ENCODE assay signal across 8 cellular contexts in the genomic region with DNA sequence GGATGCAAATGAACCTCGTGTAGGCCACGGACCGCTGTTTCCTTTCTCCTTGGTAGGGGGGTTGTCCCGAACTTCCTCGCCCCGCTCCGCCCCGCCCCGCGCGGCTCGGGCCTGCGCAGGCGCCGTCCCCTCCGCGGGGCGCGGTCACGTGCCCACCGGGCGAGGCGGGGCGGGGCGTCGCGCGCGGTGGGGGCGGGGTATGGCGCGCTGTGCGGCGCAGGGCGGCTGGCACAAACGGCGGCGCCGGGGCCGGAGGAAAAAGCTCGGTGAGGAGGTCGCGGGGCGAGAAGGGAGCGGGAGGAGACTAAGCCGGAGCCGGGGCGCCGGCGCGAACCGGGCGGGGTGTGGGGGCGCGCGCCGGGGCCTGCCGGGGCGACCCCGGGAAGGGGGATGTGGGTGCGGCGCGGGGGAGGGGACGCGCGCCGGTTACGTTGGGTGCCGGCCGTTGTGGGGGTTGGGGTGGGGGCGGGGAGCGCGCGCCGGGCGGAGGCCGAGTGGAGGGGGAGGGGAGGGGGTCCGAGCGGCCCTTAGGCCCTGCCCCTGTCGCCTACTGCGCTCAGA. TPM values are rescaled to one million over a fixed set of nuclear protein-coding genes. Genes with fewer than 3 reads are reported as not detected.
DNase-seq lines count a peak whose midpoint lies in the region; ATAC-seq and TF ChIP-seq lines count a peak whose summit lies in the region.

A gene (plus strand): TSS at position 195 of the 561 bp plus-strand sequence. CDS start 1,382 bp downstream, outside the sequence.

- no peaks in the 10 kb centered on the region for H3K27me3 ChIP-seq in right cardiac atrium (ENCODE audit: control insufficient read depth, insufficient read depth)
- no peaks in the 10 kb centered on the region for H3K27me3 ChIP-seq in gastrocnemius medialis

- H3K27ac Mint-ChIP-seq in activated T-helper 2 cell treated with anti-CD3 and anti-CD28 coated beads, Interferon-gamma antibody, Interleukin-2, Interleukin-4, amounts not matched to agents 10 μg/mL and 5 μg/mL and 100 μg/mL, durations not matched to agents 14 hours and 24 hours and 36 hours, result peak within 1 kb of the TSS; percentile 94

- peak; percentile 80 to 86 for TF ChIP-seq POLR2A in gastrocnemius medialis (IDR thresholded peaks at IDR 0.05)

- H3K36me3 Mint-ChIP-seq in activated T-cell treated with anti-CD3 and anti-CD28 coated beads, Interleukin-2, amount 50 U/mL, for 4 hours (ENCODE audit: insufficient read depth), result peaks cover 13% of the 10 kb centered on the region
- H3K36me3 Mint-ChIP-seq in activated T-helper 2 cell treated with anti-CD3 and anti-CD28 coated beads, Interferon-gamma antibody, Interleukin-2, Interleukin-4, amounts not matched to agents 10 μg/mL and 5 μg/mL and 100 μg/mL, durations not matched to agents 14 hours and 24 hours and 36 hours (ENCODE audit: low read depth), result peaks cover 40% of the 10 kb centered on the region

- no peak for TF ChIP-seq CTCF in gastrocnemius medialis (IDR thresholded peaks at IDR 0.05 in 4 of 5, conservative IDR thresholded peaks at IDR 0.05 in 1 of 5)

- H3K4me3 ChIP-seq in right cardiac atrium (ENCODE audit: low read length), result peak within 1 kb of the TSS; percentile 89
- peak within 1 kb of the TSS; percentile 86 to 96 (median 92) for H3K4me3 ChIP-seq in gastrocnemius medialis

- intact Hi-C loops in activated T-helper 2 cell treated with anti-CD3 and anti-CD28 coated beads, Interferon-gamma antibody, Interleukin-2, Interleukin-4, amounts not matched to agents 10 μg/mL and 5 μg/mL and 100 μg/mL, durations not matched to agents 14 hours and 24 hours and 36 hours (cut with micrococcal nuclease), result loop anchor here (1.0 to 5.0 kb wide), 5 partner anchors 21 to 1392 kb away; a partner anchor contains a TSS
- intact Hi-C loops in right cardiac atrium (cut with DNase I), result no loop called here
- intact Hi-C loops in gastrocnemius medialis (cut with DNase I; ENCODE audit: low total_unique reads), result loop anchor here (1.0 to 5.0 kb wide), 4 partner anchors 21 to 332 kb away; a partner anchor contains a TSS

- 1% methylated on average over 78 of the region's 81 CpGs for WGBS in right cardiac atrium

- H3K9me3 ChIP-seq in right cardiac atrium (ENCODE audit: control insufficient read depth, low read length) (no peaks in the 10 kb centered on the region), gastrocnemius medialis (no peaks in the 10 kb centered on the region)

- no peaks in the 10 kb centered on the region for H3K27me3 Mint-ChIP-seq in activated T-cell treated with anti-CD3 and anti-CD28 coated beads, Interleukin-2, amount 50 U/mL, for 4 hours (ENCODE audit: low read depth)
- H3K27me3 Mint-ChIP-seq in activated T-helper 2 cell treated with anti-CD3 and anti-CD28 coated beads, Interferon-gamma antibody, Interleukin-2, Interleukin-4, amounts not matched to agents 10 μg/mL and 5 μg/mL and 100 μg/mL, durations not matched to agents 14 hours and 24 hours and 36 hours (ENCODE audit: low read depth), result no peaks in the 10 kb centered on the region

- H3K36me3 ChIP-seq in gastrocnemius medialis, result peaks cover 0 to 12% of the 10 kb centered on the region in 2 donors

- peak; percentile 86 to 87 for ATAC-seq in activated T-cell treated with anti-CD3 and anti-CD28 coated beads, Interleukin-2, amount 50 U/mL, for 4 hours
- peak; percentile 75 for ATAC-seq in HG03175 (IDR thresholded peaks at IDR 0.05; ENCODE audit: unreplicated experiment)
- no peak for ATAC-seq in right cardiac atrium
- peak; percentile 82 to 91 for ATAC-seq in gastrocnemius medialis

- in situ Hi-C loops in gastrocnemius medialis (cut with MboI; ENCODE audit: low sequenced_read_pairs in 4 of 4), result no loop called here

- H3K4me3 Mint-ChIP-seq in activated T-cell treated with anti-CD3 and anti-CD28 coated beads, Interleukin-2, amount 50 U/mL, for 4 hours, result peak within 1 kb of the TSS; percentile 89
- H3K4me3 Mint-ChIP-seq in activated T-helper 2 cell treated with anti-CD3 and anti-CD28 coated beads, Interferon-gamma antibody, Interleukin-2, Interleukin-4, amounts not matched to agents 10 μg/mL and 5 μg/mL and 100 μg/mL, durations not matched to agents 14 hours and 24 hours and 36 hours (ENCODE audit: low read depth), result peak within 1 kb of the TSS; percentile 90

- H3K9me3 Mint-ChIP-seq in activated T-cell treated with anti-CD3 and anti-CD28 coated beads, Interleukin-2, amount 50 U/mL, for 4 hours, result no peaks in the 10 kb centered on the region
- no peaks in the 10 kb centered on the region for H3K9me3 Mint-ChIP-seq in activated T-helper 2 cell treated with anti-CD3 and anti-CD28 coated beads, Interferon-gamma antibody, Interleukin-2, Interleukin-4, amounts not matched to agents 10 μg/mL and 5 μg/mL and 100 μg/mL, durations not matched to agents 14 hours and 24 hours and 36 hours

- H3K4me1 ChIP-seq in right cardiac atrium (ENCODE audit: control insufficient read depth, insufficient read depth, low read length), result peaks cover 33% of the 10 kb centered on the region
- H3K4me1 ChIP-seq in gastrocnemius medialis, result peaks cover 42 to 49% of the 10 kb centered on the region in 2 donors

- DNase-seq in activated T-cell treated with anti-CD3 and anti-CD28 coated beads, Interleukin-2, amount 50 U/mL, for 4 hours, result no peak
- no peak for DNase-seq in activated T-cell treated with anti-CD3 and anti-CD28 coated beads, Interleukin-2, amount 50 U/mL, for 1 hour
- DNase-seq in activated T-helper 2 cell treated with anti-CD3 and anti-CD28 coated beads, Interferon-gamma antibody, Interleukin-2, Interleukin-4, amounts not matched to agents 10 μg/mL and 5 μg/mL and 100 μg/mL, durations not matched to agents 14 hours and 24 hours and 36 hours (ENCODE audit: low spot score), result no peak
- DNase-seq in right cardiac atrium (no peak), gastrocnemius medialis (no peak), SW 1271 (lab: John Stamatoyannopoulos, UW) (no peak), NK-92 (lab: John Stamatoyannopoulos, UW; ENCODE audit: unreplicated experiment) (no peak)

- peaks cover 58% of the 10 kb centered on the region for H3K4me1 Mint-ChIP-seq in activated T-cell treated with anti-CD3 and anti-CD28 coated beads, Interleukin-2, amount 50 U/mL, for 4 hours (ENCODE audit: low read depth)
- H3K4me1 Mint-ChIP-seq in activated T-helper 2 cell treated with anti-CD3 and anti-CD28 coated beads, Interferon-gamma antibody, Interleukin-2, Interleukin-4, amounts not matched to agents 10 μg/mL and 5 μg/mL and 100 μg/mL, durations not matched to agents 14 hours and 24 hours and 36 hours (ENCODE audit: low read depth), result peaks cover 49% of the 10 kb centered on the region

- H3K27ac ChIP-seq in right cardiac atrium (ENCODE audit: low read length), result peak within 1 kb of the TSS; percentile 87
- peak within 1 kb of the TSS; percentile 94 to 96 (median 96) for H3K27ac ChIP-seq in gastrocnemius medialis

RNA-seq across cellular contexts. Expression of the gene that starts here (rescaled TPM):
- 10 to 100 TPM; 86.3 to 95.4 (median 89.4) TPM for total RNA-seq in activated T-cell treated with anti-CD3 and anti-CD28 coated beads, Interleukin-2, amount 50 U/mL, for 4 hours
- total RNA-seq in activated T-helper 2 cell treated with anti-CD3 and anti-CD28 coated beads, Interferon-gamma antibody, Interleukin-2, Interleukin-4, amounts not matched to agents 10 μg/mL and 5 μg/mL and 100 μg/mL, durations not matched to agents 14 hours and 24 hours and 36 hours, result 98.5 and 104 TPM in 2 replicates
- total RNA-seq in right cardiac atrium (10 to 100 TPM; 55.9 to 75.2 (median 58.1) TPM), gastrocnemius medialis (10 to 100 TPM; 42.7 to 56.6 (median 47.9) TPM)
- 52.3 TPM for polyA plus RNA-seq in right cardiac atrium

Comparison
In these comparisons a context has a peak if more than half of its experiments do, and no peak if none do; other contexts are left out.
1. ATAC-seq: peak in activated T-cell treated with anti-CD3 and anti-CD28 coated beads, Interleukin-2, amount 50 U/mL, for 4 hours (2 of 2), HG03175 (single experiment) and gastrocnemius medialis (2 of 2); none in right cardiac atrium (0 of 2).
2. intact Hi-C loops: an anchor here in activated T-helper 2 cell treated with anti-CD3 and anti-CD28 coated beads, Interferon-gamma antibody, Interleukin-2, Interleukin-4, amounts not matched to agents 10 μg/mL and 5 μg/mL and 100 μg/mL, durations not matched to agents 14 hours and 24 hours and 36 hours (1.0 to 5.0 kb wide) and gastrocnemius medialis (1.0 to 5.0 kb wide); none called in right cardiac atrium.